Comparison of ENCODE assay signal across 7 cellular contexts in genomic region chr1:154608522-154609294, GRCh38.
DNase-seq lines count a peak whose midpoint lies in the region; ATAC-seq and TF ChIP-seq lines count a peak whose summit lies in the region.

No MANE protein-coding gene starts in this region.

- H3K4me3 ChIP-seq in choroid plexus epithelial cell (ENCODE audit: low read depth, low read length), result peak overlapping the region; percentile 65

- peak overlapping the region; percentile 98 for H3K27ac ChIP-seq in VCaP

- no peak for TF ChIP-seq CTCF in VCaP (conservative IDR thresholded peaks at IDR 0.05)
- TF ChIP-seq CTCF in choroid plexus epithelial cell (conservative IDR thresholded peaks at IDR 0.05; ENCODE audit: low read depth, low read length), result no peak

- DNase-seq in NCI-H1930 (lab: John Stamatoyannopoulos, UW), result peak; percentile 29 to 34
- peak; percentile 69 for DNase-seq in choroid plexus epithelial cell (ENCODE audit: low read depth)
- peak; percentile 36 for DNase-seq in kidney glomerular epithelial cell (lab: John Stamatoyannopoulos, UW)
- DNase-seq in stimulated activated CD4-positive, alpha-beta T cell treated with anti-CD3 and anti-CD28 coated beads, Interleukin-12 subunit alpha, Interleukin-12 subunit beta, amount 100 ng/mL, for 4 hours, result peak; percentile 19
- DNase-seq in epidermal melanocyte (ENCODE audit: insufficient read length, low spot score), result no peak

- ATAC-seq in GM18502 (IDR thresholded peaks at IDR 0.05; ENCODE audit: poor library complexity, unreplicated experiment), result peak; percentile 4
